Comparison of ENCODE assay signal across 8 cellular contexts in genomic region chrX:124103966-124104365, GRCh38.
"Had no signal": no experiment of that assay in that cellular context is flagged by ENCODE, and none has a peak within 500 bp of the region (broad histone marks: within the 10 kb centered on the region; RNA-seq: fewer than 3 reads in every experiment).

No MANE protein-coding gene starts in this region.

- H3K4me1 ChIP-seq: HAP-1 had no signal

- H2AFZ ChIP-seq: GM23248 had no signal

- H3K27ac ChIP-seq: GM23248, KMS-11 had no signal

- H3K4me2 ChIP-seq: KMS-11 had no signal

- H3K27me3 Mint-ChIP-seq: IgD-negative memory B cell had no signal

- H3K4me3 ChIP-seq: GM23248, HAP-1 had no signal

- ATAC-seq: HCT116 had no signal

- H3K9ac ChIP-seq: GM23248, KMS-11 had no signal

- H3K27ac Mint-ChIP-seq: IgD-negative memory B cell had no signal

- H3K4me1 Mint-ChIP-seq: IgD-negative memory B cell had no signal

- DNase-seq: GM23248, GOT3, H7, KBM-7 had no signal
